In genomic region chr3:170815930-170816329, GRCh38 we compare ENCODE assay signal across 13 cellular contexts. TPM values are rescaled to one million over a fixed set of nuclear protein-coding genes. Genes with fewer than 3 reads are reported as not detected.
DNase-seq lines count a peak whose midpoint lies in the region; ATAC-seq, FAIRE-seq and TF ChIP-seq lines count a peak whose summit lies in the region.
"Had no signal": no experiment of that assay in that cellular context is flagged by ENCODE, and none has a peak within 500 bp of the region (broad histone marks: within the 10 kb centered on the region; RNA-seq: fewer than 3 reads in every experiment).

No MANE protein-coding gene starts in this region.

- TF ChIP-seq EP300 in H1 (IDR thresholded peaks at IDR 0.05; ENCODE audit: borderline replicate concordance in 1 of 2, low read depth in 2 of 2, low read length in 2 of 2) = no peak

- CTCF ChIA-PET in HCT116 (lab: Charles Lee) (interaction anchor here (0.8 to 9.7 kb wide), 2 partner anchors 32 to 403 kb away, joined by 3 to 212 read pairs; no protein-coding TSS in a partner anchor), PC-3 (lab: Charles Lee) (interaction anchor here (0.6 to 1.4 kb wide), 2 partner anchors 32 to 507 kb away, joined by 6 to 7 read pairs; no protein-coding TSS in a partner anchor), H1 (lab: Charles Lee; ENCODE audit: partially characterized antibody) (interaction anchor here (0.6 to 7.8 kb wide), 3 partner anchors 84 to 402 kb away, joined by 3 to 273 read pairs (median 9); partner anchors contain the start of gene CLDN11)

- no peak overlapping the region for H4K5ac ChIP-seq in H1 (ENCODE audit: insufficient read length, low read depth, low read length)

- peak overlapping the region; percentile 72; the same call in 1 of the 2 replicates for H2BK20ac ChIP-seq in H1 (ENCODE audit: low read length)

- H4K20me1 ChIP-seq in HCT116 (ENCODE audit: insufficient read depth) = no peaks in the 10 kb centered on the region
- H4K20me1 ChIP-seq in PC-3 (ENCODE audit: low read length) = no peaks in the 10 kb centered on the region
- no peaks in the 10 kb centered on the region for H4K20me1 ChIP-seq in H1 (replicated peaks in 1 of 2; ENCODE audit: control insufficient read depth in 1 of 2, insufficient read depth in 2 of 2, low read length in 2 of 2)

- H4K8ac ChIP-seq in H1 (ENCODE audit: extremely low read depth, insufficient read depth, low read length) = no peak overlapping the region

- WGBS in H1 (ENCODE audit: extremely low coverage in 1 of 2, insufficient coverage in 1 of 2, insufficient read length in 1 of 2, insufficient replicate concordance in 2 of 2, low coverage in 1 of 2, low lambda C conversion rate in 2 of 2, missing lambda C conversion rate in 1 of 2), 2 experiments = 77% methylated on average over 3 of the region's 3 CpGs; no CpG with 5 or more reads in 1 of the 2 experiments

- no peak overlapping the region for H3K4me3 ChIP-seq in HCT116 (replicated peaks in 1 of 2; ENCODE audit: low read depth in 1 of 2, low read length in 2 of 2)
- no peak overlapping the region for H3K4me3 ChIP-seq in PC-3 (ENCODE audit: low read length)
- H3K4me3 ChIP-seq in H1 (ENCODE audit: extremely low read depth in 1 of 4, insufficient read depth in 2 of 4, low read depth in 3 of 4, low read length in 4 of 4) = no peak overlapping the region
- no peak overlapping the region for H3K4me3 ChIP-seq in parathyroid adenoma (ENCODE audit: low read depth, low read length)
- no peak overlapping the region for H3K4me3 ChIP-seq in lower lobe of right lung
- no peak overlapping the region for H3K4me3 ChIP-seq in WERI-Rb-1 (ENCODE audit: low read depth, low read length)
- H3K4me3 ChIP-seq: A549 had no signal

- BruUV-seq in HCT116 (replicated peaks; lab: Mats Ljungman, UMichigan) (no TSS peak), PC-3 (replicated peaks; lab: Mats Ljungman, UMichigan) (no TSS peak)

- H3K27ac ChIP-seq in HCT116 (ENCODE audit: low read depth, low read length) (no peak overlapping the region), PC-3 (ENCODE audit: low read length) (no peak overlapping the region), H1 (ENCODE audit: low read depth, low read length) (no peak overlapping the region), parathyroid adenoma (no peak overlapping the region), lower lobe of right lung (no peak overlapping the region), WERI-Rb-1 (no peak overlapping the region)
- H3K27ac ChIP-seq: A549 had no signal

- H3F3A ChIP-seq in PC-3 (ENCODE audit: low read length, unreplicated experiment) = peaks cover 4% of the 10 kb centered on the region

- TF ChIP-seq RAD21 in HCT116 (IDR thresholded peaks at IDR 0.05; ENCODE audit: low read depth) = no peak
- TF ChIP-seq RAD21 in H1 (IDR thresholded peaks at IDR 0.05 in 1 of 2, conservative IDR thresholded peaks at IDR 0.05 in 1 of 2; ENCODE audit: low read depth in 2 of 2, low read length in 2 of 2) = no peak

- ATAC-seq in HCT116 (no peak), PC-3 (no peak), lower lobe of right lung (no peak)
- ATAC-seq: A549; CD8-positive, alpha-beta T cell had no signal

- no peaks in the 10 kb centered on the region for H3K9me3 ChIP-seq in HCT116 (ENCODE audit: control insufficient read depth in 1 of 2, insufficient read depth in 1 of 2, low read depth in 1 of 2, low read length in 2 of 2)
- no peaks in the 10 kb centered on the region for H3K9me3 ChIP-seq in PC-3 (ENCODE audit: low read length)
- H3K9me3 ChIP-seq in H1 (ENCODE audit: insufficient read depth in 2 of 2, low read depth in 1 of 2, low read length in 1 of 2) = no peaks in the 10 kb centered on the region
- no peaks in the 10 kb centered on the region for H3K9me3 ChIP-seq in parathyroid adenoma (ENCODE audit: control insufficient read depth, low read length)
- H3K9me3 ChIP-seq in lower lobe of right lung = no peaks in the 10 kb centered on the region
- no peaks in the 10 kb centered on the region for H3K9me3 ChIP-seq in WERI-Rb-1 (ENCODE audit: severe bottlenecking)
- H3K9me3 ChIP-seq: A549 had no signal

- DNase-seq in HCT116 (ENCODE audit: low read depth, low spot score) (no peak), PC-3 (no peak), H1 (ENCODE audit: low read depth in 1 of 2, low spot score in 2 of 2) (no peak), kidney glomerular epithelial cell (lab: John Stamatoyannopoulos, UW) (no peak), lower lobe of right lung (no peak), WERI-Rb-1 (no peak)
- DNase-seq: CD8-positive, alpha-beta T cell; DND-41; GDM1 had no signal

- H2BK12ac ChIP-seq in H1 (ENCODE audit: low read depth, low read length) = 0 out of 2 replicates have a peak overlapping the region, but pooled peaks have one; percentile 13

- H2BK120ac ChIP-seq in H1 (replicated peaks; ENCODE audit: low read depth, low read length) = no peak overlapping the region

- TF ChIP-seq CTCF in HCT116 (IDR thresholded peaks at IDR 0.05 in 2 of 3, conservative IDR thresholded peaks at IDR 0.05 in 1 of 3; ENCODE audit: borderline replicate concordance in 1 of 3, insufficient read depth in 1 of 3, low read depth in 2 of 3, low read length in 2 of 3) = no peak
- TF ChIP-seq CTCF in PC-3 (conservative IDR thresholded peaks at IDR 0.05; ENCODE audit: low read depth, low read length) = no peak
- no peak for TF ChIP-seq CTCF in H1 (IDR thresholded peaks at IDR 0.05; ENCODE audit: control extremely low read depth in 1 of 3, insufficient read depth in 1 of 3, low read depth in 1 of 3, low read length in 3 of 3)
- TF ChIP-seq CTCF in parathyroid adenoma (IDR thresholded peaks at IDR 0.05) = no peak
- TF ChIP-seq CTCF in lower lobe of right lung (IDR thresholded peaks at IDR 0.05) = no peak
- TF ChIP-seq CTCF in WERI-Rb-1 (IDR thresholded peaks at IDR 0.05; ENCODE audit: low read depth, low read length) = no peak

- H2BK5ac ChIP-seq in H1 (ENCODE audit: low read depth, low read length) = peak overlapping the region; percentile 63; the same call in 1 of the 2 replicates

- H3K18ac ChIP-seq in H1 (ENCODE audit: extremely low read depth, low read length) = peak overlapping the region; percentile 20; the same call in 1 of the 2 replicates

- no peak overlapping the region for H4K91ac ChIP-seq in H1 (replicated peaks; ENCODE audit: insufficient read length, low read length)

- H3K36me3 ChIP-seq in HCT116 (ENCODE audit: control insufficient read depth in 1 of 2, insufficient read depth in 2 of 2, low read length in 2 of 2) (no peaks in the 10 kb centered on the region), PC-3 (ENCODE audit: low read depth, low read length) (no peaks in the 10 kb centered on the region), H1 (ENCODE audit: control insufficient read depth in 2 of 4, insufficient read depth in 4 of 4, low read length in 3 of 4) (no peaks in the 10 kb centered on the region), parathyroid adenoma (ENCODE audit: control insufficient read depth, insufficient read depth, low read length) (no peaks in the 10 kb centered on the region), lower lobe of right lung (no peaks in the 10 kb centered on the region), WERI-Rb-1 (no peaks in the 10 kb centered on the region)

- H3K14ac ChIP-seq in H1 (ENCODE audit: insufficient read length) = no peak overlapping the region

- RAD21 ChIA-PET in HCT116 (lab: Charles Lee; ENCODE audit: low non-redundant PET in 1 of 2, low total read pairs in 2 of 2, uncharacterized antibody in 2 of 2, unreplicated experiment in 2 of 2) = no interaction called here

- no peaks in the 10 kb centered on the region for H3K79me2 ChIP-seq in HCT116 (ENCODE audit: insufficient read depth, low read length)
- H3K79me2 ChIP-seq in PC-3 (ENCODE audit: low read length) = no peaks in the 10 kb centered on the region
- no peaks in the 10 kb centered on the region for H3K79me2 ChIP-seq in H1 (ENCODE audit: control insufficient read depth in 1 of 2, insufficient read depth in 2 of 2, low read length in 2 of 2)
- no peaks in the 10 kb centered on the region for H3K79me2 ChIP-seq in parathyroid adenoma

- H3K27me3 ChIP-seq in HCT116 (ENCODE audit: insufficient read depth, low read length) = no peaks in the 10 kb centered on the region
- H3K27me3 ChIP-seq in PC-3 (ENCODE audit: low read length) = no peaks in the 10 kb centered on the region
- no peaks in the 10 kb centered on the region for H3K27me3 ChIP-seq in H1 (replicated peaks in 1 of 4; ENCODE audit: control insufficient read depth in 3 of 4, extremely low read depth in 1 of 4, insufficient read depth in 3 of 4, low read length in 3 of 4)
- H3K27me3 ChIP-seq in parathyroid adenoma (ENCODE audit: control insufficient read depth, insufficient read depth, low read length) = no peaks in the 10 kb centered on the region
- H3K27me3 ChIP-seq in lower lobe of right lung (ENCODE audit: low read depth) = no peaks in the 10 kb centered on the region
- H3K27me3 ChIP-seq in WERI-Rb-1 (ENCODE audit: insufficient read depth, low read depth, severe bottlenecking) = no peaks in the 10 kb centered on the region

- H3K23ac ChIP-seq in H1 (ENCODE audit: insufficient read length) = no peak overlapping the region

- peak overlapping the region; percentile 12; the same call in 1 of the 2 replicates for H2BK15ac ChIP-seq in H1 (ENCODE audit: low read length)

- TF ChIP-seq POLR2A in HCT116 (IDR thresholded peaks at IDR 0.05; ENCODE audit: borderline replicate concordance, extremely low read depth, insufficient read depth, insufficient read length) = no peak
- TF ChIP-seq POLR2A in H1 (IDR thresholded peaks at IDR 0.05; ENCODE audit: control extremely low read depth in 1 of 2, low read depth in 2 of 2, low read length in 2 of 2) = no peak

- H2AK5ac ChIP-seq in H1 (ENCODE audit: low read depth, low read length) = peak overlapping the region; percentile 94

- no peak for FAIRE-seq in H1 (lab: Jason Lieb, UNC)
- FAIRE-seq: A549, D721Med, GM12892 had no signal

- H3K9me2 ChIP-seq in HCT116 (ENCODE audit: insufficient read depth) (no peaks in the 10 kb centered on the region), PC-3 (replicated peaks; ENCODE audit: low read length) (no peaks in the 10 kb centered on the region)

- POLR2A ChIA-PET in HCT116 (lab: Charles Lee) = no interaction called here
- POLR2A ChIA-PET in PC-3 (lab: Charles Lee; ENCODE audit: unreplicated experiment) = interaction anchor here (0.6 kb wide), 1 partner anchor 54 kb away, joined by 3 read pairs; the partner anchor contains the start of gene RPL22L1
- POLR2A ChIA-PET in H1 (lab: Charles Lee; ENCODE audit: partially characterized antibody) = interaction anchor here (0.9 kb wide), 1 partner anchor 52 kb away, joined by 3 read pairs; no protein-coding TSS in a partner anchor

- H3K56ac ChIP-seq in H1 (replicated peaks; ENCODE audit: insufficient read length, low read depth, low read length) = no peak overlapping the region

- H2AFZ ChIP-seq in HCT116 (ENCODE audit: low read depth, low read length, poor library complexity, severe bottlenecking) (peak overlapping the region; percentile 78), PC-3 (ENCODE audit: low read length) (peak overlapping the region; percentile 48), H1 (ENCODE audit: low read length) (no peak overlapping the region), parathyroid adenoma (peak overlapping the region; percentile 51)

- H3K9ac ChIP-seq in HCT116 (ENCODE audit: low read length) = no peak overlapping the region
- no peak overlapping the region for H3K9ac ChIP-seq in PC-3 (ENCODE audit: low read length)
- no peak overlapping the region for H3K9ac ChIP-seq in H1 (replicated peaks in 1 of 4; ENCODE audit: extremely low read depth in 1 of 4, low read depth in 3 of 4, low read length in 3 of 4)
- no peak overlapping the region for H3K9ac ChIP-seq in parathyroid adenoma

- no peaks in the 10 kb centered on the region; the same call in 1 of the 2 replicates for H3K23me2 ChIP-seq in H1 (ENCODE audit: low read depth, low read length)

- no peak overlapping the region for H3K4ac ChIP-seq in H1 (replicated peaks; ENCODE audit: insufficient read length, low read depth, low read length)

- intact Hi-C loops in HCT116 (cut with micrococcal nuclease) (loop anchor here (10.0 kb wide), 1 partner anchor 631 kb away; the partner anchor contains the start of gene PHC3), PC-3 (cut with micrococcal nuclease) (loop anchor here (2.0 to 10.0 kb wide), 2 partner anchors 33 to 1051 kb away; partner anchors contain the start of genes ACTRT3 and TERC), lower lobe of right lung (cut with DNase I) (no loop called here)

- H3K4me1 ChIP-seq in HCT116 (ENCODE audit: control insufficient read depth in 1 of 2, insufficient read depth in 2 of 2, low read length in 2 of 2) (peaks cover 8 to 12% of the 10 kb centered on the region in 2 experiments; a peak in 2 of 4 replicates), PC-3 (ENCODE audit: insufficient read depth, low read length) (peaks cover 28% of the 10 kb centered on the region), H1 (replicated peaks in 1 of 4; ENCODE audit: control insufficient read depth in 3 of 4, insufficient read depth in 4 of 4, low read length in 3 of 4) (peaks cover 5 to 22% (median 9%) of the 10 kb centered on the region in 4 experiments), parathyroid adenoma (no peaks in the 10 kb centered on the region), lower lobe of right lung (no peaks in the 10 kb centered on the region)
- H3K4me1 ChIP-seq: A549 had no signal

- H3K4me2 ChIP-seq in HCT116 (ENCODE audit: low read length) (peak overlapping the region; percentile 59), PC-3 (ENCODE audit: low read length) (peak overlapping the region; percentile 52; the same call in 1 of the 2 replicates), H1 (ENCODE audit: insufficient read depth in 1 of 2, low read depth in 2 of 2, low read length in 2 of 2) (peak overlapping the region in 1 of 2 experiments; percentile 42; a peak in 2 of 4 replicates), parathyroid adenoma (ENCODE audit: low read length) (no peak overlapping the region)
- H3K4me2 ChIP-seq: A549 had no signal

- no peaks in the 10 kb centered on the region for H3K79me1 ChIP-seq in H1 (ENCODE audit: low read depth, low read length)

RNA-seq across cellular contexts. Expression of gene RPL22L1, which starts 54.1 kb away (rescaled TPM):
- total RNA-seq in HCT116 (2021; ENCODE audit: unreplicated experiment) (492 TPM), PC-3 (2014; rRNA removed) (40.0 and 44.9 TPM in 2 replicates), lower lobe of right lung (25.3 TPM)
- 150 and 215 TPM in 2 replicates for polyA plus RNA-seq in HCT116 (2012)
- 271 and 280 TPM in 2 replicates for total RNA-seq in H1 (2021; fragmentation: NEBNext Ultra II Directional; extraction: Animal tissue kit (Norgen Biotek cat#: 25700))
- 40.0 and 99.9 TPM in 2 replicates for polyA plus RNA-seq in H1 (2011; rRNA removed)
- 158 TPM for polyA plus RNA-seq in H1 (2011; cell fraction: cytosol; rRNA removed)
- polyA plus RNA-seq in H1 (2011; cell fraction: nucleus; rRNA removed) = 10.1 TPM
- 121 to 356 TPM (median 153 TPM) in 4 replicates for polyA plus RNA-seq in H1 (2012, experiment 1 of 2)
- polyA plus RNA-seq in H1 (2012, experiment 2 of 2) = 1,071 TPM
- 805 TPM for polyA plus RNA-seq in H1 (2013, experiment 1 of 2)
- polyA plus RNA-seq in H1 (2013, experiment 2 of 2) = 862 TPM
- polyA minus RNA-seq in H1 (2011; rRNA and poly(A)+ RNA removed) = 6.2 and 6.6 TPM in 2 replicates
- 13.1 TPM for polyA minus RNA-seq in H1 (2011; cell fraction: cytosol; rRNA and poly(A)+ RNA removed)
- 28.3 TPM for polyA minus RNA-seq in H1 (2011; cell fraction: nucleus; rRNA and poly(A)+ RNA removed)
